14 cellular contexts compared by ENCODE assay signal in genomic region chr9:107174441-107174840, GRCh38.
DNase-seq lines count a peak whose midpoint lies in the region; ATAC-seq, FAIRE-seq and TF ChIP-seq lines count a peak whose summit lies in the region.
"Had no signal": no experiment of that assay in that cellular context is flagged by ENCODE, and none has a peak within 500 bp of the region (broad histone marks: within the 10 kb centered on the region; RNA-seq: fewer than 3 reads in every experiment).

No MANE protein-coding gene starts in this region.

- no peak overlapping the region for H4K12ac ChIP-seq in trophoblast cell (ENCODE audit: low read depth, low read length)

- no peaks in the 10 kb centered on the region for H4K20me1 ChIP-seq in astrocyte (ENCODE audit: insufficient read depth, low read length)

- H3K4me3 Mint-ChIP-seq in astrocyte (ENCODE audit: unreplicated experiment): no peak overlapping the region

- H3K23ac ChIP-seq in trophoblast cell (ENCODE audit: low read length): no peak overlapping the region

- H3K4me3 ChIP-seq in astrocyte (ENCODE audit: insufficient read depth, low read depth, low read length) (no peak overlapping the region), trophoblast cell (ENCODE audit: low read depth, low read length) (no peak overlapping the region)

- no peak for TF ChIP-seq CTCF in astrocyte (IDR thresholded peaks at IDR 0.05; ENCODE audit: insufficient read depth, low read depth, low read length)

- no peak overlapping the region for H4K8ac ChIP-seq in trophoblast cell (ENCODE audit: low read depth, low read length)

- peak; percentile 6 for DNase-seq in DMS 273 (lab: John Stamatoyannopoulos, UW; ENCODE audit: unreplicated experiment)
- DNase-seq in DMS 273 treated with DMSO at 0.1 percent for 48 hours (lab: John Stamatoyannopoulos, UW): no peak
- peak; percentile 52 for DNase-seq in astrocyte (ENCODE audit: low read depth)
- DNase-seq in trophoblast cell: peak; percentile 97 to 98
- DNase-seq in dedifferentiated amniotic fluid mesenchymal stem cell (ENCODE audit: extremely low spot score): no peak
- DNase-seq in T-helper 9 cell: no peak
- DNase-seq: dermis blood vessel endothelial cell, KG1, mammary epithelial cell, NCI-H2227 treated with DMSO at 0.1 percent for 48 hours, SHP77 treated with DMSO at 0.1 percent for 48 hours had no signal

- peak overlapping the region; percentile 49 for H2AK5ac ChIP-seq in trophoblast cell (ENCODE audit: low read length)

- no peaks in the 10 kb centered on the region for H3K9me3 ChIP-seq in astrocyte (ENCODE audit: insufficient read depth, low read depth, low read length)
- no peaks in the 10 kb centered on the region for H3K9me3 ChIP-seq in trophoblast cell (ENCODE audit: insufficient read depth, low read depth, low read length)

- H3K27ac Mint-ChIP-seq in astrocyte (ENCODE audit: unreplicated experiment): peak overlapping the region; percentile 79

- H3K27me3 ChIP-seq in astrocyte (ENCODE audit: insufficient read depth, low read length): no peaks in the 10 kb centered on the region
- no peaks in the 10 kb centered on the region for H3K27me3 ChIP-seq in trophoblast cell (ENCODE audit: insufficient read depth, low read length)

- H3K36me3 Mint-ChIP-seq in astrocyte (ENCODE audit: low read depth, unreplicated experiment): no peaks in the 10 kb centered on the region

- H3K27ac ChIP-seq in astrocyte (ENCODE audit: low read depth, low read length) (no peak overlapping the region), trophoblast cell (ENCODE audit: low read depth, low read length) (no peak overlapping the region)
- H3K27ac ChIP-seq: 22Rv1 had no signal

- H4K91ac ChIP-seq in trophoblast cell (ENCODE audit: low read depth, low read length): peak overlapping the region; percentile 71

- H3K4me1 ChIP-seq in astrocyte (ENCODE audit: insufficient read depth, low read length) (no peaks in the 10 kb centered on the region), trophoblast cell (ENCODE audit: control insufficient read depth in 1 of 2, insufficient read depth in 2 of 2, low read length in 2 of 2) (peaks cover 18 to 24% of the 10 kb centered on the region in 2 experiments)

- H3K9ac ChIP-seq in astrocyte (ENCODE audit: low read length) (no peak overlapping the region), trophoblast cell (ENCODE audit: low read length) (no peak overlapping the region)

- H3K4me2 ChIP-seq in astrocyte (ENCODE audit: low read length) (no peak overlapping the region), trophoblast cell (ENCODE audit: low read length) (no peak overlapping the region)

- FAIRE-seq in astrocyte (lab: Jason Lieb, UNC): no peak

- H2AFZ ChIP-seq in astrocyte (ENCODE audit: low read depth, low read length) (no peak overlapping the region), trophoblast cell (ENCODE audit: insufficient read depth, low read length, poor library complexity) (peak overlapping the region; percentile 15)

- peak overlapping the region; percentile 13 for H2BK5ac ChIP-seq in trophoblast cell (ENCODE audit: low read depth, low read length, poor library complexity)

- WGBS in trophoblast cell (ENCODE audit: extremely low coverage, insufficient coverage, insufficient read length): no CpG with 5 or more reads among the region's 6 CpGs

- H3K4me1 Mint-ChIP-seq in astrocyte (ENCODE audit: low read depth, unreplicated experiment): peaks cover 44% of the 10 kb centered on the region

- peak overlapping the region; percentile 74 for H2BK12ac ChIP-seq in trophoblast cell (ENCODE audit: low read length)

- H3K79me2 ChIP-seq in astrocyte (ENCODE audit: insufficient read depth, low read length) (no peaks in the 10 kb centered on the region), trophoblast cell (ENCODE audit: control insufficient read depth, insufficient read depth, low read length, poor library complexity) (no peaks in the 10 kb centered on the region)

- peak overlapping the region; percentile 16 for H3K14ac ChIP-seq in trophoblast cell (ENCODE audit: low read length)

- no peaks in the 10 kb centered on the region for H3K27me3 Mint-ChIP-seq in astrocyte (ENCODE audit: low read depth, unreplicated experiment)

- peak overlapping the region; percentile 2 for H3K4ac ChIP-seq in trophoblast cell (ENCODE audit: low read depth, low read length)

- peak overlapping the region; percentile 67 for H2BK120ac ChIP-seq in trophoblast cell (ENCODE audit: insufficient read depth, low read length, poor library complexity)

- H3K36me3 ChIP-seq in astrocyte (ENCODE audit: insufficient read depth, low read length) (no peaks in the 10 kb centered on the region), trophoblast cell (ENCODE audit: control insufficient read depth in 1 of 2, insufficient read depth in 2 of 2, low read length in 2 of 2) (no peaks in the 10 kb centered on the region)

- H3K18ac ChIP-seq in trophoblast cell (ENCODE audit: low read length): peak overlapping the region; percentile 28

- no peaks in the 10 kb centered on the region for H3K9me3 Mint-ChIP-seq in astrocyte (ENCODE audit: unreplicated experiment)

- peak; percentile 17 for ATAC-seq in GM21423 (IDR thresholded peaks at IDR 0.05; ENCODE audit: unreplicated experiment)
- ATAC-seq in GM19035 (IDR thresholded peaks at IDR 0.05; ENCODE audit: unreplicated experiment): no peak

- H3K79me1 ChIP-seq in trophoblast cell (ENCODE audit: low read length): peaks cover 18% of the 10 kb centered on the region

Comparison
In these comparisons a context has a peak if more than half of its experiments do, and no peak if none do; other contexts are left out.
1. DNase-seq: peak in DMS 273 (single experiment), astrocyte (single experiment) and trophoblast cell (2 of 2); none in DMS 273 treated with DMSO at 0.1 percent for 48 hours (single experiment), dedifferentiated amniotic fluid mesenchymal stem cell (single experiment) and T-helper 9 cell (single experiment).